10 cellular contexts compared by ENCODE assay signal in genomic region chr14:36582011-36582873, GRCh38. TPM values are rescaled to one million over a fixed set of nuclear protein-coding genes. Genes with fewer than 3 reads are reported as not detected.
A peak's percentile ranks its signal among the peaks of the same experiment; 100 is the strongest.
DNase-seq lines count a peak whose midpoint lies in the region; ATAC-seq and TF ChIP-seq lines count a peak whose summit lies in the region.
"Had no signal": no experiment of that assay in that cellular context is flagged by ENCODE, and none has a peak within 500 bp of the region (broad histone marks: within the 10 kb centered on the region; RNA-seq: fewer than 3 reads in every experiment).

Gene NKX2-8, minus strand, starts transcription at chr14:36582614. Its CDS starts 225 bp downstream, at chr14:36582389.

- no peak within 1 kb of the TSS for H2BK120ac ChIP-seq in IMR-90 (ENCODE audit: low read depth, low read length)

- peak within 1 kb of the TSS; percentile 88 for H2AFZ ChIP-seq in IMR-90 (replicated peaks; ENCODE audit: low read length, poor library complexity)
- peak within 1 kb of the TSS; percentile 89 for H2AFZ ChIP-seq in neural progenitor cell (replicated peaks)

- H4K8ac ChIP-seq in IMR-90 (ENCODE audit: low read depth in 2 of 2, low read length in 2 of 2), result no peak within 1 kb of the TSS

- H3K4me1 Mint-ChIP-seq in endothelial cell (ENCODE audit: unreplicated experiment) (peaks cover 8% of the 10 kb centered on the region), neural progenitor cell (peaks cover 6% of the 10 kb centered on the region)
- H3K4me1 Mint-ChIP-seq in activated T-helper 17 cell treated with anti-CD3 and anti-CD28 coated beads, Interleukin-2, amount 50 U/mL, for 72 hours, result no peaks in the 10 kb centered on the region

- no peak within 1 kb of the TSS for H2AK5ac ChIP-seq in IMR-90 (ENCODE audit: low read depth, low read length)

- H3K36me3 ChIP-seq in IMR-90 (ENCODE audit: control insufficient read depth, insufficient read depth, low read length), result no peaks in the 10 kb centered on the region
- no peaks in the 10 kb centered on the region for H3K36me3 ChIP-seq in neural progenitor cell

- H4K5ac ChIP-seq in IMR-90 (ENCODE audit: low read depth, low read length), result no peak within 1 kb of the TSS

- 1% methylated on average over 17 of the region's 62 CpGs; no CpG with 5 or more reads in 1 of the 2 experiments for WGBS in IMR-90 (ENCODE audit: extremely low coverage in 2 of 2, insufficient read length in 1 of 2), 2 experiments

- H2BK5ac ChIP-seq in IMR-90 (ENCODE audit: low read depth, low read length, poor library complexity, severe bottlenecking), result no peak within 1 kb of the TSS

- H3K79me1 ChIP-seq in IMR-90 (ENCODE audit: low read depth in 1 of 2, low read length in 2 of 2), result no peaks in the 10 kb centered on the region

- H3K27me3 ChIP-seq in IMR-90 (ENCODE audit: control insufficient read depth, insufficient read depth, low read length) (peaks cover 70% of the 10 kb centered on the region), neural progenitor cell (peaks cover 100% of the 10 kb centered on the region)

- DNase-seq in COR-L47 (lab: John Stamatoyannopoulos, UW) (peak; percentile 4), IMR-90 (no peak), endothelial cell (ENCODE audit: low spot score) (peak; percentile 16), neural progenitor cell (ENCODE audit: low spot score) (peak; percentile 60), NOMO-1 (lab: John Stamatoyannopoulos, UW; ENCODE audit: unreplicated experiment in 2 of 2) (no peak)
- DNase-seq: occipital lobe had no signal

- peak within 1 kb of the TSS; percentile 39; the same call in 1 of the 2 replicates for H3K4me3 ChIP-seq in IMR-90 (ENCODE audit: insufficient read depth, low read depth, low read length)
- H3K4me3 ChIP-seq in neural progenitor cell, result peak within 1 kb of the TSS; percentile 55

- no peaks in the 10 kb centered on the region for H4K20me1 ChIP-seq in IMR-90 (ENCODE audit: insufficient read depth, low read length)
- H4K20me1 ChIP-seq in neural progenitor cell (ENCODE audit: low read depth), result peaks cover 64% of the 10 kb centered on the region

- H3K27ac ChIP-seq in IMR-90 (ENCODE audit: insufficient read depth, low read length), result no peak within 1 kb of the TSS
- H3K27ac ChIP-seq in neural progenitor cell, result no peak within 1 kb of the TSS

- H3K9ac ChIP-seq in IMR-90 (ENCODE audit: low read depth, low read length), result no peak within 1 kb of the TSS
- no peak within 1 kb of the TSS for H3K9ac ChIP-seq in neural progenitor cell

- H3K23ac ChIP-seq in IMR-90 (ENCODE audit: low read depth, low read length), result no peak within 1 kb of the TSS

- H3K9me3 ChIP-seq in IMR-90 (ENCODE audit: control insufficient read depth, insufficient read depth, low read length), result no peaks in the 10 kb centered on the region
- no peaks in the 10 kb centered on the region for H3K9me3 ChIP-seq in neural progenitor cell (ENCODE audit: low read depth)

- H3K27ac Mint-ChIP-seq in endothelial cell (ENCODE audit: unreplicated experiment) (no peak within 1 kb of the TSS), neural progenitor cell (no peak within 1 kb of the TSS)
- no peak within 1 kb of the TSS for H3K27ac Mint-ChIP-seq in activated T-helper 17 cell treated with anti-CD3 and anti-CD28 coated beads, Interleukin-2, amount 50 U/mL, for 72 hours

- peak within 1 kb of the TSS; percentile 59 for H3K4me3 Mint-ChIP-seq in endothelial cell (ENCODE audit: unreplicated experiment)
- H3K4me3 Mint-ChIP-seq in neural progenitor cell, result peak within 1 kb of the TSS; percentile 74
- H3K4me3 Mint-ChIP-seq in activated T-helper 17 cell treated with anti-CD3 and anti-CD28 coated beads, Interleukin-2, amount 50 U/mL, for 72 hours, result no peak within 1 kb of the TSS

- H3K4me1 ChIP-seq in IMR-90 (ENCODE audit: control insufficient read depth, insufficient read depth, low read length) (no peaks in the 10 kb centered on the region), neural progenitor cell (peaks cover 36% of the 10 kb centered on the region)

- H3K9me3 Mint-ChIP-seq in endothelial cell (ENCODE audit: unreplicated experiment) (no peaks in the 10 kb centered on the region), neural progenitor cell (peaks cover 3% of the 10 kb centered on the region)
- H3K9me3 Mint-ChIP-seq in activated T-helper 17 cell treated with anti-CD3 and anti-CD28 coated beads, Interleukin-2, amount 50 U/mL, for 72 hours, result no peaks in the 10 kb centered on the region

- peaks cover 23% of the 10 kb centered on the region for H3K27me3 Mint-ChIP-seq in endothelial cell (ENCODE audit: unreplicated experiment)
- H3K27me3 Mint-ChIP-seq in neural progenitor cell (ENCODE audit: insufficient read depth, low read depth), result peaks cover 85% of the 10 kb centered on the region
- peaks cover 53% of the 10 kb centered on the region for H3K27me3 Mint-ChIP-seq in activated T-helper 17 cell treated with anti-CD3 and anti-CD28 coated beads, Interleukin-2, amount 50 U/mL, for 72 hours

- dilution Hi-C loops in IMR-90 (cut with HindIII; ENCODE audit: low sequenced_read_pairs, unreplicated experiment), result no loop called here

- H3K14ac ChIP-seq in IMR-90 (replicated peaks; ENCODE audit: low read depth, low read length), result no peak within 1 kb of the TSS

- intact Hi-C loops in IMR-90 (cut with micrococcal nuclease), result no loop called here

- no peak for TF ChIP-seq POLR2A in IMR-90 (IDR thresholded peaks at IDR 0.05; ENCODE audit: low read depth, low read length)

- H2BK20ac ChIP-seq in IMR-90 (ENCODE audit: low read depth, low read length), result no peak within 1 kb of the TSS

- no peak within 1 kb of the TSS for H4K91ac ChIP-seq in IMR-90 (ENCODE audit: insufficient read depth, low read depth, low read length)

- ATAC-seq in IMR-90 (ENCODE audit: low read depth) (no peak), GM21786 (IDR thresholded peaks at IDR 0.05; ENCODE audit: unreplicated experiment) (no peak), GM18511 (IDR thresholded peaks at IDR 0.05; ENCODE audit: unreplicated experiment) (no peak)
- ATAC-seq in activated T-helper 17 cell treated with anti-CD3 and anti-CD28 coated beads, Interleukin-2, amount 50 U/mL, for 72 hours (replicated peaks), result no peak

- H3K4ac ChIP-seq in IMR-90 (ENCODE audit: low read depth, low read length), result no peak within 1 kb of the TSS

- no peak within 1 kb of the TSS for H2BK15ac ChIP-seq in IMR-90 (ENCODE audit: low read depth, low read length)

- no peak within 1 kb of the TSS for H2AK9ac ChIP-seq in IMR-90 (replicated peaks; ENCODE audit: low read depth, low read length, poor library complexity)

- no peak within 1 kb of the TSS for H3K56ac ChIP-seq in IMR-90 (ENCODE audit: extremely low read depth, insufficient read depth, low read length)

- in situ Hi-C loops in IMR-90 (cut with MboI; ENCODE audit: low sequenced_read_pairs), result no loop called here

- H3K79me2 ChIP-seq in neural progenitor cell (ENCODE audit: low read depth), result no peaks in the 10 kb centered on the region

- no peak for TF ChIP-seq CTCF in IMR-90 (conservative IDR thresholded peaks at IDR 0.05; ENCODE audit: low read depth, low read length)
- no peak for TF ChIP-seq CTCF in endothelial cell (IDR thresholded peaks at IDR 0.05; ENCODE audit: unreplicated experiment)
- no peak for TF ChIP-seq CTCF in neural progenitor cell (IDR thresholded peaks at IDR 0.05)

- no peaks in the 10 kb centered on the region for H3K9me1 ChIP-seq in IMR-90 (ENCODE audit: insufficient read depth, low read length)

- H3F3A ChIP-seq in neural progenitor cell (ENCODE audit: low read depth), result peaks cover 44% of the 10 kb centered on the region

- H3K36me3 Mint-ChIP-seq in endothelial cell (ENCODE audit: low read depth, unreplicated experiment) (no peaks in the 10 kb centered on the region), neural progenitor cell (no peaks in the 10 kb centered on the region)
- H3K36me3 Mint-ChIP-seq in activated T-helper 17 cell treated with anti-CD3 and anti-CD28 coated beads, Interleukin-2, amount 50 U/mL, for 72 hours (ENCODE audit: low read depth), result no peaks in the 10 kb centered on the region

- BruUV-seq in IMR-90 (replicated peaks; lab: Mats Ljungman, UMichigan), result no TSS peak

- CTCF ChIA-PET in IMR-90 (lab: Yijun Ruan, JAX), result no interaction called here

- TF ChIP-seq RAD21 in IMR-90 (IDR thresholded peaks at IDR 0.05; ENCODE audit: low read length), result no peak

- POLR2A ChIA-PET in IMR-90 (lab: Charles Lee; ENCODE audit: unreplicated experiment), result no interaction called here

- H3K4me2 ChIP-seq in IMR-90 (ENCODE audit: low read depth, low read length), result peak within 1 kb of the TSS; percentile 84
- H3K4me2 ChIP-seq in neural progenitor cell, result peak within 1 kb of the TSS; percentile 87

- H3K18ac ChIP-seq in IMR-90 (ENCODE audit: low read depth, low read length), result no peak within 1 kb of the TSS

TF ChIP-seq in IMR-90, 13 proteins besides CTCF, POLR2A, EP300 and RAD21 (continues in another document):
- TF ChIP-seq SMC3 (IDR thresholded peaks at IDR 0.05; ENCODE audit: low read depth, low read length), result no peak
- TF ChIP-seq CEBPB (IDR thresholded peaks at IDR 0.05; ENCODE audit: low read depth, low read length), result no peak
- TF ChIP-seq MAZ (IDR thresholded peaks at IDR 0.05; ENCODE audit: borderline replicate concordance, low read depth, low read length), result no peak
- TF ChIP-seq MAFK (IDR thresholded peaks at IDR 0.05; ENCODE audit: low read depth, low read length), result no peak
- TF ChIP-seq USF2 (IDR thresholded peaks at IDR 0.05; ENCODE audit: low read depth, low read length), result no peak
- no peak for TF ChIP-seq RFX5 (IDR thresholded peaks at IDR 0.05; ENCODE audit: low read depth, low read length)
- TF ChIP-seq NFE2L2 (IDR thresholded peaks at IDR 0.05; ENCODE audit: low read depth, low read length), result no peak
- no peak for TF ChIP-seq BHLHE40 (IDR thresholded peaks at IDR 0.05; ENCODE audit: low read depth, low read length)
- TF ChIP-seq MXI1 (IDR thresholded peaks at IDR 0.05; ENCODE audit: borderline replicate concordance, low read depth, low read length), result no peak
- TF ChIP-seq RCOR1 (IDR thresholded peaks at IDR 0.05; ENCODE audit: insufficient replicate concordance, low read length), result no peak

RNA-seq across cellular contexts. Expression of gene NKX2-8, which starts in this region (rescaled TPM):
- total RNA-seq in IMR-90 (2012; rRNA removed), result not detected in 2 replicates
- not detected in 2 replicates for polyA plus RNA-seq in IMR-90 (2012; rRNA removed)
- not detected in 2 replicates for polyA plus RNA-seq in IMR-90 (2012; cell fraction: cytosol; rRNA removed)
- polyA plus RNA-seq in IMR-90 (2012; cell fraction: nucleus; rRNA removed; ENCODE audit: low replicate concordance), result not detected in 2 replicates
- not detected for total RNA-seq in endothelial cell (ENCODE audit: unreplicated experiment)
- total RNA-seq in neural progenitor cell (ENCODE audit: low replicate concordance), result not detected in 2 replicates
- not detected for total RNA-seq in activated T-helper 17 cell treated with anti-CD3 and anti-CD28 coated beads, Interleukin-2, amount 50 U/mL, for 72 hours
- total RNA-seq: LHCN-M2, occipital lobe had no signal

Comparison
In these comparisons a context has a peak if more than half of its experiments do, and no peak if none do; other contexts are left out.
1. Peak in DNase-seq in endothelial cell; RNA of the gene not detected or under 1 TPM.
2. Peak in DNase-seq, H3K4me3 ChIP-seq and H3K4me2 ChIP-seq in neural progenitor cell; RNA of the gene not detected or under 1 TPM.